ENCODE assay signal across 6 cellular contexts in genomic region chr21:44638506-44639330, GRCh38. TPM values are rescaled to one million over a fixed set of nuclear protein-coding genes. Genes with fewer than 3 reads are reported as not detected.
"Had no signal": no experiment of that assay in that cellular context is flagged by ENCODE, and none has a peak within 500 bp of the region (broad histone marks: within the 10 kb centered on the region; RNA-seq: fewer than 3 reads in every experiment).

No MANE protein-coding gene starts in this region.

RNA-seq across cellular contexts. Expression of gene KRTAP10-10, which starts 1.6 kb away (rescaled TPM):
- total RNA-seq: HT-29, LHCN-M2, MCF 10A, OCI-LY7, PC-3, SK-MEL-5 had no signal

RNA-seq across cellular contexts. Expression of gene KRTAP10-11, which starts 7.5 kb away (rescaled TPM):
- total RNA-seq: HT-29, LHCN-M2, MCF 10A, OCI-LY7, PC-3, SK-MEL-5 had no signal

RNA-seq across cellular contexts. Expression of gene KRTAP10-9, which starts 11.8 kb away (rescaled TPM):
- total RNA-seq: HT-29, LHCN-M2, MCF 10A, OCI-LY7, PC-3, SK-MEL-5 had no signal

RNA-seq across cellular contexts. Expression of gene KRTAP12-4, which starts 15.7 kb away (rescaled TPM):
- total RNA-seq: HT-29, LHCN-M2, MCF 10A, OCI-LY7, PC-3, SK-MEL-5 had no signal

RNA-seq across cellular contexts. Expression of gene KRTAP12-3, which starts 19.0 kb away (rescaled TPM):
- total RNA-seq: HT-29, LHCN-M2, MCF 10A, OCI-LY7, PC-3, SK-MEL-5 had no signal
